ENCODE assay signal across 17 cellular contexts in genomic region chr9:129022037-129022436, GRCh38. TPM values are rescaled to one million over a fixed set of nuclear protein-coding genes. Genes with fewer than 3 reads are reported as not detected.
DNase-seq lines count a peak whose midpoint lies in the region; ATAC-seq, FAIRE-seq and TF ChIP-seq lines count a peak whose summit lies in the region.
"Had no signal": no experiment of that assay in that cellular context is flagged by ENCODE, and none has a peak within 500 bp of the region (broad histone marks: within the 10 kb centered on the region; RNA-seq: fewer than 3 reads in every experiment).

No MANE protein-coding gene starts in this region.

- no peak for TF ChIP-seq EP300 in K562 (IDR thresholded peaks at IDR 0.05; ENCODE audit: low read length)

- no peak overlapping the region for H3K4me3 ChIP-seq in BLaER1 treated with 17β-estradiol and CSF1 and Interleukin-3, amounts not matched to agents 10 nM and 100 nM
- H3K4me3 ChIP-seq in HUES6 (ENCODE audit: low read depth, low read length) (no peak overlapping the region), K562 (no peak overlapping the region), neural progenitor cell (no peak overlapping the region), upper lobe of right lung (no peak overlapping the region)

- H3K27me3 Mint-ChIP-seq in neural progenitor cell (ENCODE audit: insufficient read depth, low read depth), result peaks cover 6% of the 10 kb centered on the region
- H3K27me3 Mint-ChIP-seq: activated CD4-positive, alpha-beta T cell treated with anti-CD3 and anti-CD28 coated beads, Interleukin-2, amount 10 ng/mL, durations not matched to agents 24 days and 14 days; stimulated activated naive CD8-positive, alpha-beta T cell treated with anti-CD3 and anti-CD28 coated beads, Interleukin-15, amount 100 ng/mL, for 72 hours had no signal

- ATAC-seq in K562, result no peak; the same call in 2 of the 3 replicates
- no peak for ATAC-seq in upper lobe of right lung
- no peak for ATAC-seq in GM21723 (IDR thresholded peaks at IDR 0.05; ENCODE audit: unreplicated experiment)
- ATAC-seq: Right ventricle myocardium inferior; stimulated activated naive CD8-positive, alpha-beta T cell treated with anti-CD3 and anti-CD28 coated beads, Interleukin-15, amount 100 ng/mL, for 72 hours had no signal

- TF ChIP-seq CTCF in K562 (IDR thresholded peaks at IDR 0.05 in 2 of 3, conservative IDR thresholded peaks at IDR 0.05 in 1 of 3; ENCODE audit: insufficient read depth in 2 of 3, low read depth in 1 of 3, low read length in 3 of 3) (no peak), neural progenitor cell (IDR thresholded peaks at IDR 0.05) (no peak), upper lobe of right lung (IDR thresholded peaks at IDR 0.05) (no peak), GM10266 (IDR thresholded peaks at IDR 0.05; ENCODE audit: control insufficient read depth, insufficient read depth, low read depth, missing control alignments) (no peak)

- H3K27ac ChIP-seq in BLaER1 treated with 17β-estradiol and CSF1 and Interleukin-3, amounts not matched to agents 10 nM and 100 nM, result peak overlapping the region in 2 of 11 experiments; percentile 6 to 27; a peak in 2 of 22 replicates
- 0 out of 2 replicates have a peak overlapping the region, but pooled peaks have one; percentile 18 for H3K27ac ChIP-seq in HUES6 (ENCODE audit: low read depth, low read length)
- peak overlapping the region; percentile 76; the same call in 2 of the 3 replicates for H3K27ac ChIP-seq in K562 (ENCODE audit: extremely low read depth, low read depth, low read length)
- no peak overlapping the region for H3K27ac ChIP-seq in neural progenitor cell
- no peak overlapping the region for H3K27ac ChIP-seq in upper lobe of right lung
- H3K27ac ChIP-seq in substantia nigra (ENCODE audit: low read depth, low read length, poor library complexity, severe bottlenecking), result no peak overlapping the region

- no TSS peak for BruUV-seq in K562 (replicated peaks; lab: Mats Ljungman, UMichigan)

- H3K36me3 Mint-ChIP-seq in neural progenitor cell, result peaks cover 10% of the 10 kb centered on the region

- no peaks in the 10 kb centered on the region for H3F3A ChIP-seq in neural progenitor cell (ENCODE audit: low read depth)

- in situ Hi-C loops in K562 (cut with MboI), result no loop called here

- no peaks in the 10 kb centered on the region for H3K9me3 ChIP-seq in BLaER1 treated with 17β-estradiol and CSF1 and Interleukin-3, amounts not matched to agents 10 nM and 100 nM (replicated peaks in 1 of 11)
- H3K9me3 ChIP-seq in HUES6 (ENCODE audit: control insufficient read depth, insufficient read depth, low read depth, low read length) (no peaks in the 10 kb centered on the region), K562 (replicated peaks; ENCODE audit: control insufficient read depth, insufficient read depth, low read depth, low read length) (no peaks in the 10 kb centered on the region), neural progenitor cell (ENCODE audit: low read depth) (no peaks in the 10 kb centered on the region), upper lobe of right lung (no peaks in the 10 kb centered on the region)

- FAIRE-seq in K562 (lab: Jason Lieb, UNC), result no peak

- peaks cover 52% of the 10 kb centered on the region for H3K79me2 ChIP-seq in K562 (ENCODE audit: control insufficient read depth, insufficient read depth, low read length)
- H3K79me2 ChIP-seq in neural progenitor cell (ENCODE audit: low read depth), result peaks cover 47% of the 10 kb centered on the region

- TF ChIP-seq RAD21 in K562 (CRISPR knock-in tag; conservative IDR thresholded peaks at IDR 0.05 in 1 of 2, IDR thresholded peaks at IDR 0.05 in 1 of 2), result no peak

- no peaks in the 10 kb centered on the region for H3K9me3 Mint-ChIP-seq in neural progenitor cell
- H3K9me3 Mint-ChIP-seq: activated CD4-positive, alpha-beta T cell treated with anti-CD3 and anti-CD28 coated beads, Interleukin-2, amount 10 ng/mL, durations not matched to agents 24 days and 14 days; stimulated activated naive CD8-positive, alpha-beta T cell treated with anti-CD3 and anti-CD28 coated beads, Interleukin-15, amount 100 ng/mL, for 72 hours had no signal

- DNase-seq in K562 (ENCODE audit: extremely low read depth in 1 of 4, low spot score in 3 of 4) (no peak), neural progenitor cell (ENCODE audit: low spot score) (no peak), upper lobe of right lung (no peak), substantia nigra (lab: John Stamatoyannopoulos, UW) (no peak), GM10266 (ENCODE audit: extremely low spot score) (no peak)
- DNase-seq: activated CD4-positive, alpha-beta T cell treated with anti-CD3 and anti-CD28 coated beads, Interleukin-2, amount 10 ng/mL, durations not matched to agents 24 days and 14 days; AML-193; dermis blood vessel endothelial cell; Karpas-422; NCI-H1436; NCI-H2227 treated with DMSO at 0.1 percent for 48 hours; posterior cingulate gyrus; stimulated activated naive CD8-positive, alpha-beta T cell treated with anti-CD3 and anti-CD28 coated beads, Interleukin-15, amount 100 ng/mL, for 72 hours had no signal

- no peak overlapping the region for H2AFZ ChIP-seq in K562 (ENCODE audit: low read depth, low read length)
- no peak overlapping the region for H2AFZ ChIP-seq in neural progenitor cell (replicated peaks)

- peaks cover 37% of the 10 kb centered on the region for H3K4me1 Mint-ChIP-seq in neural progenitor cell

- intact Hi-C loops in K562 (cut with micrococcal nuclease) (no loop called here), upper lobe of right lung (cut with DNase I) (no loop called here)

- peaks cover 0 to 26% (median 14%) of the 10 kb centered on the region in 11 experiments; a peak in 11 of 22 replicates for H4K20me1 ChIP-seq in BLaER1 treated with 17β-estradiol and CSF1 and Interleukin-3, amounts not matched to agents 10 nM and 100 nM
- H4K20me1 ChIP-seq in K562 (replicated peaks; ENCODE audit: control insufficient read depth, insufficient read depth, low read length), result no peaks in the 10 kb centered on the region
- H4K20me1 ChIP-seq in neural progenitor cell (ENCODE audit: low read depth), result peaks cover 47% of the 10 kb centered on the region

- H3K27ac Mint-ChIP-seq in neural progenitor cell, result peak overlapping the region; percentile 81
- H3K27ac Mint-ChIP-seq: activated CD4-positive, alpha-beta T cell treated with anti-CD3 and anti-CD28 coated beads, Interleukin-2, amount 10 ng/mL, durations not matched to agents 24 days and 14 days had no signal

- H3K4me2 ChIP-seq in BLaER1 treated with 17β-estradiol and CSF1 and Interleukin-3, amounts not matched to agents 10 nM and 100 nM, result peak overlapping the region in 6 of 11 experiments; percentile 7 to 30 (median 12); a peak in 6 of 22 replicates
- no peak overlapping the region for H3K4me2 ChIP-seq in K562 (ENCODE audit: insufficient read depth, low read length)
- no peak overlapping the region for H3K4me2 ChIP-seq in neural progenitor cell

- no peak for TF ChIP-seq POLR2A in K562 (conservative IDR thresholded peaks at IDR 0.05)

- peaks cover 0 to 25% (median 9%) of the 10 kb centered on the region in 11 experiments; a peak in 15 of 22 replicates for H3K36me3 ChIP-seq in BLaER1 treated with 17β-estradiol and CSF1 and Interleukin-3, amounts not matched to agents 10 nM and 100 nM
- H3K36me3 ChIP-seq in HUES6 (ENCODE audit: control insufficient read depth, insufficient read depth, low read length) (peaks cover 8% of the 10 kb centered on the region), K562 (ENCODE audit: control insufficient read depth, insufficient read depth, low read length) (peaks cover 30% of the 10 kb centered on the region; the same call in 1 of the 3 replicates), neural progenitor cell (no peaks in the 10 kb centered on the region), upper lobe of right lung (peaks cover 17% of the 10 kb centered on the region)

- CTCF ChIA-PET in K562 (lab: Yijun Ruan, JAX; ENCODE audit: low intra/inter-chr PET ratio), result no interaction called here

- WGBS in K562 (ENCODE audit: insufficient coverage, low coverage, missing lambda C conversion rate), result 71% methylated on average over 7 of the region's 9 CpGs

- H3K4me3 Mint-ChIP-seq in neural progenitor cell, result peak overlapping the region; percentile 57
- H3K4me3 Mint-ChIP-seq: activated CD4-positive, alpha-beta T cell treated with anti-CD3 and anti-CD28 coated beads, Interleukin-2, amount 10 ng/mL, durations not matched to agents 24 days and 14 days; stimulated activated naive CD8-positive, alpha-beta T cell treated with anti-CD3 and anti-CD28 coated beads, Interleukin-15, amount 100 ng/mL, for 72 hours had no signal

- peaks cover 43 to 70% (median 64%) of the 10 kb centered on the region in 10 experiments for H3K4me1 ChIP-seq in BLaER1 treated with 17β-estradiol and CSF1 and Interleukin-3, amounts not matched to agents 10 nM and 100 nM
- H3K4me1 ChIP-seq in HUES6 (ENCODE audit: control insufficient read depth, insufficient read depth, low read length) (peaks cover 23% of the 10 kb centered on the region; the same call in 1 of the 2 replicates), K562 (replicated peaks in 1 of 2; ENCODE audit: control insufficient read depth in 2 of 2, insufficient read depth in 2 of 2, low read length in 2 of 2) (peaks cover 35 to 53% of the 10 kb centered on the region in 2 experiments), neural progenitor cell (peaks cover 13% of the 10 kb centered on the region), upper lobe of right lung (peaks cover 8% of the 10 kb centered on the region)

- no peak overlapping the region; a peak in 1 of 22 replicates for H3K9ac ChIP-seq in BLaER1 treated with 17β-estradiol and CSF1 and Interleukin-3, amounts not matched to agents 10 nM and 100 nM
- H3K9ac ChIP-seq in HUES6 (ENCODE audit: low read length), result no peak overlapping the region
- H3K9ac ChIP-seq in K562 (ENCODE audit: insufficient read depth in 1 of 2, low read depth in 2 of 2, low read length in 2 of 2), result peak overlapping the region in 1 of 2 experiments; percentile 80
- no peak overlapping the region for H3K9ac ChIP-seq in neural progenitor cell

- no peaks in the 10 kb centered on the region for H3K27me3 ChIP-seq in BLaER1 treated with 17β-estradiol and CSF1 and Interleukin-3, amounts not matched to agents 10 nM and 100 nM
- H3K27me3 ChIP-seq in HUES6 (ENCODE audit: control insufficient read depth, insufficient read depth, low read length) (no peaks in the 10 kb centered on the region), K562 (ENCODE audit: control insufficient read depth in 2 of 2, insufficient read depth in 2 of 2, low read length in 2 of 2) (no peaks in the 10 kb centered on the region), neural progenitor cell (no peaks in the 10 kb centered on the region), upper lobe of right lung (no peaks in the 10 kb centered on the region)

- H3K9me1 ChIP-seq in K562 (ENCODE audit: control insufficient read depth, insufficient read depth, low read length), result peaks cover 8% of the 10 kb centered on the region

- POLR2A ChIA-PET in K562 (lab: Yijun Ruan, JAX), result interaction anchor here (1.3 to 3.0 kb wide), 4 partner anchors 9 to 17 kb away, joined by 4 to 15 read pairs (median 7); no protein-coding TSS in a partner anchor

RNA-seq across cellular contexts. Expression of gene SH3GLB2, which starts 6.1 kb away (rescaled TPM):
- 56.9 and 171 TPM in 2 replicates for total RNA-seq in K562 (2011; cell fraction: chromatin; rRNA removed; ENCODE audit: low replicate concordance)
- total RNA-seq in K562 (2011; cell fraction: nucleolus; rRNA removed), result 132 and 142 TPM in 2 replicates
- total RNA-seq in K562 (2011; cell fraction: nucleoplasm; rRNA removed), result 83.5 and 91.6 TPM in 2 replicates
- total RNA-seq in K562 (2014; rRNA removed) (58.8 and 72.7 TPM in 2 replicates), K562 (2014; rRNA removed; fragmentation: Illumina TruSeq; extraction: Trizol) (17.3 and 23.0 TPM in 2 replicates), K562 (2015; rRNA removed; fragmentation: Illumina TruSeq; extraction: Trizol) (35.2 and 35.9 TPM in 2 replicates), K562 (2021) (88.4 and 90.2 TPM in 2 replicates), neural progenitor cell (ENCODE audit: low replicate concordance) (45.7 and 98.8 TPM in 2 replicates), upper lobe of right lung (88.4 TPM)
- polyA plus RNA-seq in K562 (2011; rRNA removed) (60.6 and 64.2 TPM in 2 replicates), K562 (2014; fragmentation: Illumina TruSeq; extraction: Trizol) (63.3 and 68.6 TPM in 2 replicates), K562 (2014; fragmentation: Nextera tagmentation; extraction: Ambion mirVana) (under 1 TPM; 0.20 to 0.98 TPM), K562 (2014; rRNA removed) (118 and 124 TPM in 2 replicates)
- polyA plus RNA-seq in K562 (2011; cell fraction: cytosol; rRNA removed), result 57.8 and 99.1 TPM in 2 replicates
- polyA plus RNA-seq in K562 (2011; cell fraction: nucleus; rRNA removed), result 381 and 681 TPM in 2 replicates
- polyA plus RNA-seq in K562 (2012), result 72.8 and 106 TPM in 2 replicates
- 7.6 and 15.5 TPM in 2 replicates for polyA minus RNA-seq in K562 (2011; rRNA and poly(A)+ RNA removed)
- polyA minus RNA-seq in K562 (2011; cell fraction: cytosol; rRNA and poly(A)+ RNA removed), result 24.0 and 25.5 TPM in 2 replicates
- 32.9 and 40.3 TPM in 2 replicates for polyA minus RNA-seq in K562 (2011; cell fraction: nucleus; rRNA and poly(A)+ RNA removed)

RNA-seq across cellular contexts. Expression of gene MIGA2, which starts 14.4 kb away (rescaled TPM):
- 92.3 and 308 TPM in 2 replicates for total RNA-seq in K562 (2011; cell fraction: chromatin; rRNA removed; ENCODE audit: low replicate concordance)
- total RNA-seq in K562 (2011; cell fraction: nucleolus; rRNA removed), result 215 and 248 TPM in 2 replicates
- 114 and 139 TPM in 2 replicates for total RNA-seq in K562 (2011; cell fraction: nucleoplasm; rRNA removed)
- total RNA-seq in K562 (2014; rRNA removed) (25.4 and 30.5 TPM in 2 replicates), K562 (2014; rRNA removed; fragmentation: Illumina TruSeq; extraction: Trizol) (5.3 and 7.3 TPM in 2 replicates), K562 (2015; rRNA removed; fragmentation: Illumina TruSeq; extraction: Trizol) (18.0 and 22.7 TPM in 2 replicates), K562 (2021) (47.6 and 49.4 TPM in 2 replicates), neural progenitor cell (ENCODE audit: low replicate concordance) (10.8 and 39.1 TPM in 2 replicates), upper lobe of right lung (20.7 TPM)
- polyA plus RNA-seq in K562 (2011; rRNA removed) (19.8 and 37.8 TPM in 2 replicates), K562 (2014; fragmentation: Illumina TruSeq; extraction: Trizol) (15.2 and 25.9 TPM in 2 replicates), K562 (2014; fragmentation: Nextera tagmentation; extraction: Ambion mirVana) (under 1 TPM; 0.15 to 0.77 TPM), K562 (2014; rRNA removed) (51.4 and 54.1 TPM in 2 replicates)
- 19.0 and 25.6 TPM in 2 replicates for polyA plus RNA-seq in K562 (2011; cell fraction: cytosol; rRNA removed)
- polyA plus RNA-seq in K562 (2011; cell fraction: nucleus; rRNA removed), result 374 and 378 TPM in 2 replicates
- polyA plus RNA-seq in K562 (2012), result 25.3 and 34.3 TPM in 2 replicates
- 7.0 and 8.3 TPM in 2 replicates for polyA minus RNA-seq in K562 (2011; rRNA and poly(A)+ RNA removed)
- 10.7 and 12.7 TPM in 2 replicates for polyA minus RNA-seq in K562 (2011; cell fraction: cytosol; rRNA and poly(A)+ RNA removed)
- 52.0 and 76.5 TPM in 2 replicates for polyA minus RNA-seq in K562 (2011; cell fraction: nucleus; rRNA and poly(A)+ RNA removed)

RNA-seq across cellular contexts. Expression of gene DOLPP1, which starts 58.9 kb away (rescaled TPM):
- total RNA-seq in K562 (2011; cell fraction: chromatin; rRNA removed; ENCODE audit: low replicate concordance), result 25.1 and 61.9 TPM in 2 replicates
- 71.3 and 71.4 TPM in 2 replicates for total RNA-seq in K562 (2011; cell fraction: nucleolus; rRNA removed)
- total RNA-seq in K562 (2011; cell fraction: nucleoplasm; rRNA removed), result 60.4 and 62.9 TPM in 2 replicates
- 25.2 and 28.7 TPM in 2 replicates for total RNA-seq in K562 (2014; rRNA removed)
- 16.1 and 20.1 TPM in 2 replicates for total RNA-seq in K562 (2014; rRNA removed; fragmentation: Illumina TruSeq; extraction: Trizol)
- total RNA-seq in K562 (2015; rRNA removed; fragmentation: Illumina TruSeq; extraction: Trizol), result 29.8 and 30.5 TPM in 2 replicates
- total RNA-seq in K562 (2021), result 37.5 and 39.8 TPM in 2 replicates
- polyA plus RNA-seq in K562 (2011; rRNA removed), result 33.4 and 36.2 TPM in 2 replicates
- polyA plus RNA-seq in K562 (2011; cell fraction: cytosol; rRNA removed), result 45.2 and 65.3 TPM in 2 replicates
- polyA plus RNA-seq in K562 (2011; cell fraction: nucleus; rRNA removed), result 50.0 and 61.6 TPM in 2 replicates
- polyA plus RNA-seq in K562 (2012), result 21.4 and 22.1 TPM in 2 replicates
- polyA plus RNA-seq in K562 (2014; fragmentation: Illumina TruSeq; extraction: Trizol), result 34.6 and 38.7 TPM in 2 replicates
- polyA plus RNA-seq in K562 (2014; fragmentation: Nextera tagmentation; extraction: Ambion mirVana), result 10 to 100 TPM in 1 of 2 experiments, 1 to 10 TPM in 1; 3.0 to 19.2 TPM
- polyA plus RNA-seq in K562 (2014; rRNA removed), result 36.5 and 40.5 TPM in 2 replicates
- 19.4 and 20.2 TPM in 2 replicates for polyA minus RNA-seq in K562 (2011; rRNA and poly(A)+ RNA removed)
- 11.6 and 13.9 TPM in 2 replicates for polyA minus RNA-seq in K562 (2011; cell fraction: cytosol; rRNA and poly(A)+ RNA removed)
- 9.4 and 14.6 TPM in 2 replicates for polyA minus RNA-seq in K562 (2011; cell fraction: nucleus; rRNA and poly(A)+ RNA removed)
- total RNA-seq in neural progenitor cell (ENCODE audit: low replicate concordance), result 25.1 and 39.0 TPM in 2 replicates
- total RNA-seq in upper lobe of right lung, result 13.2 TPM

Comparison
In these comparisons a context has a peak if more than half of its experiments do, and no peak if none do; other contexts are left out.
1. H3K27ac ChIP-seq: peak in HUES6 (single experiment) and K562 (single experiment); none in neural progenitor cell (single experiment), upper lobe of right lung (single experiment) and substantia nigra (single experiment).
2. H3K4me2 ChIP-seq: peak in BLaER1 treated with 17β-estradiol and CSF1 and Interleukin-3, amounts not matched to agents 10 nM and 100 nM (6 of 11); none in K562 (single experiment) and neural progenitor cell (single experiment).